In genomic region chr22:37189011-37189466, GRCh38 we compare ENCODE assay signal across 10 cellular contexts. TPM values are rescaled to one million over a fixed set of nuclear protein-coding genes. Genes with fewer than 3 reads are reported as not detected.
DNase-seq lines count a peak whose midpoint lies in the region; TF ChIP-seq lines count a peak whose summit lies in the region.
"Had no signal": no experiment of that assay in that cellular context is flagged by ENCODE, and none has a peak within 500 bp of the region (broad histone marks: within the 10 kb centered on the region; RNA-seq: fewer than 3 reads in every experiment).

No MANE protein-coding gene starts in this region.

- peak overlapping the region; percentile 31 for H3K27ac Mint-ChIP-seq in Caco-2 (ENCODE audit: unreplicated experiment)
- H3K27ac Mint-ChIP-seq: activated B cell treated with CpG ODN at 0.5 μM for 24 hours had no signal

- peak overlapping the region; percentile 96 for H3K27ac ChIP-seq in RWPE1
- H3K27ac ChIP-seq in esophagus (ENCODE audit: low read depth in 2 of 2, low read length in 1 of 2), result peak overlapping the region; percentile 81 to 83
- H3K27ac ChIP-seq in neuronal stem cell (replicated peaks; ENCODE audit: low read length), result no peak overlapping the region
- no peak overlapping the region for H3K27ac ChIP-seq in MM.1S (ENCODE audit: low read length)

- H3K79me1 ChIP-seq in neuronal stem cell (ENCODE audit: low read depth, low read length), result no peaks in the 10 kb centered on the region

- H3K9me2 ChIP-seq in MM.1S (replicated peaks; ENCODE audit: insufficient read depth, low read length), result no peaks in the 10 kb centered on the region

- H3K9ac ChIP-seq in neuronal stem cell (ENCODE audit: low read depth, low read length, poor library complexity), result no peak overlapping the region
- no peak overlapping the region for H3K9ac ChIP-seq in MM.1S (ENCODE audit: low read length)

- H3K36me3 Mint-ChIP-seq in Caco-2 (ENCODE audit: insufficient read depth, unreplicated experiment), result peaks cover 24% of the 10 kb centered on the region

- no peak overlapping the region for H2BK5ac ChIP-seq in neuronal stem cell (ENCODE audit: low read length)

- TF ChIP-seq CTCF in Caco-2 (IDR thresholded peaks at IDR 0.05; ENCODE audit: insufficient read depth in 1 of 2, low read depth in 1 of 2, low read length in 1 of 2, severe bottlenecking in 1 of 2, unreplicated experiment in 1 of 2) (no peak), RWPE1 (conservative IDR thresholded peaks at IDR 0.05; ENCODE audit: low read depth) (no peak), MM.1S (IDR thresholded peaks at IDR 0.05; ENCODE audit: low read length) (no peak)

- no peak overlapping the region for H3K18ac ChIP-seq in neuronal stem cell (ENCODE audit: low read length)

- H2BK15ac ChIP-seq in neuronal stem cell (ENCODE audit: low read length), result no peak overlapping the region

- H3K4me2 ChIP-seq in neuronal stem cell (ENCODE audit: insufficient read depth, low read length, poor library complexity, severe bottlenecking) (no peak overlapping the region), MM.1S (ENCODE audit: low read depth, low read length) (no peak overlapping the region)

- H3K4me1 ChIP-seq in Caco-2 (peaks cover 64% of the 10 kb centered on the region), esophagus (ENCODE audit: control insufficient read depth in 2 of 2, insufficient read depth in 2 of 2, low read length in 1 of 2) (peaks cover 8 to 12% of the 10 kb centered on the region in 2 donors), neuronal stem cell (ENCODE audit: control insufficient read depth in 2 of 2, insufficient read depth in 1 of 2, low read depth in 1 of 2, low read length in 2 of 2) (peaks cover 10 to 25% of the 10 kb centered on the region in 2 donors), MM.1S (ENCODE audit: low read length) (peaks cover 19% of the 10 kb centered on the region; the same call in 1 of the 2 replicates)

- H3K9me3 ChIP-seq in Caco-2 (peaks cover 11% of the 10 kb centered on the region), esophagus (ENCODE audit: control insufficient read depth in 2 of 2, insufficient read depth in 1 of 2, low read depth in 1 of 2, low read length in 1 of 2) (no peaks in the 10 kb centered on the region), neuronal stem cell (replicated peaks in 1 of 2; ENCODE audit: control insufficient read depth in 2 of 2, insufficient read depth in 1 of 2, low read depth in 1 of 2, low read length in 2 of 2) (peaks cover 0 to 27% of the 10 kb centered on the region in 2 donors), MM.1S (replicated peaks; ENCODE audit: insufficient read depth, low read length) (no peaks in the 10 kb centered on the region)

- intact Hi-C loops in Caco-2 (cut with micrococcal nuclease; ENCODE audit: unreplicated experiment), result no loop called here

- no peak overlapping the region for H3K4ac ChIP-seq in neuronal stem cell (ENCODE audit: low read length)

- H3K36me3 ChIP-seq in Caco-2 (ENCODE audit: control insufficient read depth, insufficient read depth, low read length) (no peaks in the 10 kb centered on the region), esophagus (ENCODE audit: control insufficient read depth in 2 of 2, insufficient read depth in 2 of 2, low read length in 1 of 2) (no peaks in the 10 kb centered on the region), neuronal stem cell (replicated peaks in 1 of 2; ENCODE audit: control insufficient read depth in 2 of 2, insufficient read depth in 2 of 2, low read length in 2 of 2) (peaks cover 0 to 25% of the 10 kb centered on the region in 2 donors), MM.1S (replicated peaks; ENCODE audit: insufficient read depth, low read length) (no peaks in the 10 kb centered on the region)

- no TSS peak for BruUV-seq in Caco-2 (replicated peaks; lab: Mats Ljungman, UMichigan)

- H4K8ac ChIP-seq in neuronal stem cell (ENCODE audit: low read depth, low read length), result no peak overlapping the region

- no peak overlapping the region for H2AK5ac ChIP-seq in neuronal stem cell (ENCODE audit: low read depth, low read length)

- H3K9me3 Mint-ChIP-seq in Caco-2 (ENCODE audit: unreplicated experiment), result no peaks in the 10 kb centered on the region
- H3K9me3 Mint-ChIP-seq: activated B cell treated with CpG ODN at 0.5 μM for 24 hours had no signal

- no peak overlapping the region for H3K14ac ChIP-seq in neuronal stem cell (ENCODE audit: low read length)

- H3K27me3 Mint-ChIP-seq in Caco-2 (ENCODE audit: insufficient read depth, unreplicated experiment), result no peaks in the 10 kb centered on the region
- H3K27me3 Mint-ChIP-seq: activated B cell treated with CpG ODN at 0.5 μM for 24 hours had no signal

- no peak overlapping the region for H2BK120ac ChIP-seq in neuronal stem cell (ENCODE audit: low read depth, low read length)

- CTCF ChIA-PET in Caco-2 (lab: Charles Lee), result interaction anchor here (0.6 kb wide), 1 partner anchor 10 kb away, joined by 3 read pairs; no protein-coding TSS in a partner anchor
- CTCF ChIA-PET in RWPE1 (lab: Yijun Ruan, JAX), result interaction anchor here (0.7 kb wide), 1 partner anchor 100 kb away, joined by 3 read pairs; no protein-coding TSS in a partner anchor

- no peaks in the 10 kb centered on the region for H3K27me3 ChIP-seq in Caco-2 (replicated peaks; ENCODE audit: control insufficient read depth, insufficient read depth, low read length)
- no peaks in the 10 kb centered on the region for H3K27me3 ChIP-seq in esophagus (ENCODE audit: control insufficient read depth in 1 of 2, insufficient read depth in 2 of 2, low read length in 2 of 2)
- H3K27me3 ChIP-seq in neuronal stem cell (ENCODE audit: control insufficient read depth in 3 of 3, insufficient read depth in 3 of 3, low read depth in 1 of 3, low read length in 3 of 3), result no peaks in the 10 kb centered on the region
- no peaks in the 10 kb centered on the region for H3K27me3 ChIP-seq in MM.1S (replicated peaks; ENCODE audit: insufficient read depth, low read length)

- H4K91ac ChIP-seq in neuronal stem cell (ENCODE audit: low read depth, low read length, poor library complexity), result no peak overlapping the region

- peaks cover 43% of the 10 kb centered on the region for H3K4me1 Mint-ChIP-seq in Caco-2 (ENCODE audit: low read depth, unreplicated experiment)

- no peaks in the 10 kb centered on the region for H4K20me1 ChIP-seq in MM.1S (ENCODE audit: insufficient read depth, low read length)

- 38 to 64% methylated on average over 2 of the region's 2 CpGs for WGBS in esophagus, 2 donors
- no CpG with 5 or more reads among the region's 2 CpGs for WGBS in neuronal stem cell (ENCODE audit: extremely low coverage in 2 of 2, insufficient read length in 2 of 2, insufficient replicate concordance in 1 of 2), 2 donors

- no peak overlapping the region for H3K23ac ChIP-seq in neuronal stem cell (ENCODE audit: low read depth, low read length, poor library complexity)

- no peak overlapping the region for H3K4me3 Mint-ChIP-seq in Caco-2 (ENCODE audit: unreplicated experiment)
- H3K4me3 Mint-ChIP-seq: activated B cell treated with CpG ODN at 0.5 μM for 24 hours had no signal

- no peak overlapping the region for H2BK12ac ChIP-seq in neuronal stem cell (ENCODE audit: low read length)

- no peak for DNase-seq in Caco-2
- DNase-seq in RWPE1 (ENCODE audit: low spot score), result no peak
- no peak for DNase-seq in neuronal stem cell (ENCODE audit: low spot score)
- no peak for DNase-seq in MM.1S
- DNase-seq in stimulated activated naive CD4-positive, alpha-beta T cell treated with Interleukin-2 at 50 U/mL for 16 hours (lab: John Stamatoyannopoulos, UW), result no peak
- no peak for DNase-seq in NCI-H1105 treated with DMSO at 0.1 percent for 48 hours (lab: John Stamatoyannopoulos, UW)
- DNase-seq in SK-N-DZ (ENCODE audit: low spot score), result no peak
- DNase-seq: activated B cell treated with CpG ODN at 0.5 μM for 24 hours, DMS153 had no signal

- H3K79me2 ChIP-seq in MM.1S (ENCODE audit: low read length), result no peaks in the 10 kb centered on the region

- POLR2A ChIA-PET in Caco-2 (lab: Charles Lee) (interaction anchor here (0.6 kb wide), 1 partner anchor 37 kb away, joined by 4 read pairs; no protein-coding TSS in a partner anchor), RWPE1 (lab: Yijun Ruan, JAX; ENCODE audit: low non-redundant PET) (interaction anchor here (0.6 kb wide), 1 partner anchor 10 kb away, joined by 3 read pairs; no protein-coding TSS in a partner anchor)

- peaks cover 21% of the 10 kb centered on the region for H3F3A ChIP-seq in MM.1S (ENCODE audit: insufficient read depth, low read length)

- peak overlapping the region; percentile 72 for H2AFZ ChIP-seq in neuronal stem cell (ENCODE audit: low read length)
- no peak overlapping the region for H2AFZ ChIP-seq in MM.1S (ENCODE audit: low read length)

- H3K4me3 ChIP-seq in Caco-2 (ENCODE audit: low read depth, low read length) (no peak overlapping the region), esophagus (ENCODE audit: low read depth in 1 of 2, low read length in 2 of 2) (no peak overlapping the region), neuronal stem cell (ENCODE audit: low read length in 2 of 2) (peak overlapping the region in 1 of 2 donors; percentile 89), MM.1S (ENCODE audit: low read length) (no peak overlapping the region)

RNA-seq across cellular contexts. Expression of gene C1QTNF6, which starts 1.0 kb away (rescaled TPM):
- 7.4 and 7.7 TPM in 2 replicates for total RNA-seq in Caco-2 (2022)
- 1 to 10 TPM; 1.3 to 4.9 TPM for polyA plus RNA-seq in esophagus
- polyA plus RNA-seq in neuronal stem cell (2013, experiment 1 of 2), result 17.0 TPM
- 18.2 TPM for polyA plus RNA-seq in neuronal stem cell (2013, experiment 2 of 2)
- 1.0 and 1.8 TPM in 2 replicates for polyA plus RNA-seq in SK-N-DZ (2014; cell fraction: cytosol; rRNA removed)
- 2.6 and 4.0 TPM in 2 replicates for polyA plus RNA-seq in SK-N-DZ (2014; cell fraction: nucleus; rRNA removed)

RNA-seq across cellular contexts. Expression of gene SSTR3, which starts 23.2 kb away (rescaled TPM):
- total RNA-seq in Caco-2 (2022), result not detected in 2 replicates
- under 1 TPM in 1 of 2 donors, not detected in 1; 0.02 TPM for polyA plus RNA-seq in esophagus
- 0.22 TPM for polyA plus RNA-seq in neuronal stem cell (2013, experiment 1 of 2)
- 0.28 TPM for polyA plus RNA-seq in neuronal stem cell (2013, experiment 2 of 2)
- polyA plus RNA-seq in SK-N-DZ (2014; cell fraction: cytosol; rRNA removed), result 0.05 and 0.08 TPM in 2 replicates
- 0.03 TPM in 1 of 2 replicates, not detected in the other for polyA plus RNA-seq in SK-N-DZ (2014; cell fraction: nucleus; rRNA removed)

RNA-seq across cellular contexts. Expression of gene IL2RB, which starts 39.3 kb away (rescaled TPM):
- total RNA-seq in Caco-2 (2022), result not detected in 2 replicates
- polyA plus RNA-seq in esophagus, result 1 to 10 TPM in 1 of 2 donors, under 1 TPM in 1; 0.65 to 1.2 TPM
- 0.47 TPM for polyA plus RNA-seq in neuronal stem cell (2013, experiment 1 of 2)
- 0.43 TPM for polyA plus RNA-seq in neuronal stem cell (2013, experiment 2 of 2)
- 0.22 TPM in 1 of 2 replicates, not detected in the other for polyA plus RNA-seq in SK-N-DZ (2014; cell fraction: cytosol; rRNA removed)
- polyA plus RNA-seq in SK-N-DZ (2014; cell fraction: nucleus; rRNA removed), result not detected in 2 replicates

RNA-seq across cellular contexts. Expression of gene RAC2, which starts 55.0 kb away (rescaled TPM):
- total RNA-seq in Caco-2 (2022), result 0.25 TPM in 1 of 2 replicates, not detected in the other
- polyA plus RNA-seq in esophagus, result 1 to 10 TPM; 7.2 to 9.4 TPM
- polyA plus RNA-seq in neuronal stem cell (2013, experiment 1 of 2), result 1.2 TPM
- polyA plus RNA-seq in neuronal stem cell (2013, experiment 2 of 2), result 1.1 TPM
- 0.44 and 0.71 TPM in 2 replicates for polyA plus RNA-seq in SK-N-DZ (2014; cell fraction: cytosol; rRNA removed)
- polyA plus RNA-seq in SK-N-DZ (2014; cell fraction: nucleus; rRNA removed), result not detected in 2 replicates

Comparison
In these comparisons a context has a peak if more than half of its experiments do, and no peak if none do; other contexts are left out.
1. H3K27ac ChIP-seq: peak in RWPE1 (single experiment) and esophagus (2 of 2); none in neuronal stem cell (single experiment) and MM.1S (single experiment).